In the genomic region with DNA sequence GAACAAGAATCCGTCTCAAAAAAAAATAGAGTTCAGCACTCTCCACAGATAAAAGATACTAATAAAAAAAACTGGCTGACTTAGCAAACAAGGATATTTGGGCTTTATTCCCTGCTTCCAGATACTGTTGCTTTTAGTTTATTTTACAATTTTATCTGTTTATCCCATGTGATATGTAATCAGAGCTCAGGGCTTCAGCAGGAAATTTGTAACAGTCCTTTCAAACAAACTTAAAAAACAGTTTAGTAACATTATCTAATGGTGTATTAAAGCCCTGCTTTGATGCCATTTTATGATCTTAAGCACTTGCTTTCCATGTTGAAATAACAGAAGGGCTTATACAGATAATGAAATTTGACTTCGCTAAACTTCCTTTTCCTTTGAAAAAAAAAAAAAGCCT, we compare ENCODE assay signal across 20 cellular contexts.
"Had no signal": no experiment of that assay in that cellular context is flagged by ENCODE, and none has a peak within 500 bp of the region (broad histone marks: within the 10 kb centered on the region; RNA-seq: fewer than 3 reads in every experiment).

No MANE protein-coding gene starts in this region.

- H3K4me3 ChIP-seq: MG63 had no signal

- H3K27ac ChIP-seq: RWPE1 had no signal

- H3K36me3 ChIP-seq: MG63 had no signal

- H3K9me3 ChIP-seq: MG63 had no signal

- H3K27me3 ChIP-seq: MG63 had no signal

- DNase-seq: Karpas-422, KG1, MG63, NCI-H1092, NCI-H1105 treated with DMSO at 0.1 percent for 48 hours, NCI-H1436, NCI-H1694, NCI-H187 treated with DMSO at 0.1 percent for 48 hours, NCI-H2081, NCI-H2107, NCI-H446, NCI-H510A, NCI-H524 treated with DMSO at 0.1 percent for 48 hours, NCI-H69, NCI-H774, SHP77 had no signal

- ATAC-seq: Panc1, PC-3, SK-N-SH treated with all-trans-retinoic acid at 6 μM for 48 hours had no signal
